10 cellular contexts compared by ENCODE assay signal in genomic region chr18:3209859-3210569, GRCh38. TPM values are rescaled to one million over a fixed set of nuclear protein-coding genes. Genes with fewer than 3 reads are reported as not detected.
A peak's percentile ranks its signal among the peaks of the same experiment; 100 is the strongest.
DNase-seq lines count a peak whose midpoint lies in the region; ATAC-seq and TF ChIP-seq lines count a peak whose summit lies in the region.
"Had no signal": no experiment of that assay in that cellular context is flagged by ENCODE, and none has a peak within 500 bp of the region (broad histone marks: within the 10 kb centered on the region; RNA-seq: fewer than 3 reads in every experiment).

No MANE protein-coding gene starts in this region.

- ATAC-seq in GM19023 (IDR thresholded peaks at IDR 0.05; ENCODE audit: unreplicated experiment) (peak; percentile 84), HG03378 (IDR thresholded peaks at IDR 0.05; ENCODE audit: unreplicated experiment) (peak; percentile 83), HG03095 (IDR thresholded peaks at IDR 0.05; ENCODE audit: unreplicated experiment) (no peak), SK-N-SH treated with all-trans-retinoic acid at 6 μM for 48 hours (no peak)
- peak; percentile 36 for ATAC-seq in central memory CD8-positive, alpha-beta T cell (replicated peaks; ENCODE audit: extremely low read depth, poor library complexity, severe bottlenecking)

- TF ChIP-seq CTCF in GM06990 (IDR thresholded peaks at IDR 0.05; ENCODE audit: insufficient read depth, low read length, poor library complexity, severe bottlenecking), result no peak
- no peak for TF ChIP-seq CTCF in CD14-positive monocyte (IDR thresholded peaks at IDR 0.05)

- DNase-seq in GM06990 (ENCODE audit: extremely low read depth, insufficient read length) (peak; percentile 18), CD14-positive monocyte (ENCODE audit: low spot score) (no peak), amniotic stem cell (lab: John Stamatoyannopoulos, UW) (no peak)
- DNase-seq in central memory CD8-positive, alpha-beta T cell (ENCODE audit: low spot score in 2 of 2), result no peak
- DNase-seq: DND-41, NCI-H2227 treated with DMSO at 0.1 percent for 48 hours had no signal

- H3K4me3 Mint-ChIP-seq in central memory CD8-positive, alpha-beta T cell, result no peak overlapping the region
- H3K4me3 Mint-ChIP-seq in CD14-positive monocyte, result no peak overlapping the region

- peaks cover 3% of the 10 kb centered on the region for H3K36me3 Mint-ChIP-seq in central memory CD8-positive, alpha-beta T cell (ENCODE audit: insufficient read depth)
- H3K36me3 Mint-ChIP-seq in CD14-positive monocyte, result no peaks in the 10 kb centered on the region

- H3K27ac Mint-ChIP-seq in central memory CD8-positive, alpha-beta T cell (ENCODE audit: low read depth), result no peak overlapping the region
- H3K27ac Mint-ChIP-seq in CD14-positive monocyte, result no peak overlapping the region

- no peaks in the 10 kb centered on the region for H3K36me3 ChIP-seq in GM06990 (ENCODE audit: control insufficient read depth, insufficient read depth, low read length)

- H3K27me3 ChIP-seq in GM06990 (replicated peaks; ENCODE audit: control insufficient read depth, insufficient read depth, low read length), result no peaks in the 10 kb centered on the region

- peaks cover 3% of the 10 kb centered on the region for H3K9me3 Mint-ChIP-seq in central memory CD8-positive, alpha-beta T cell
- peaks cover 0 to 8% (median 4%) of the 10 kb centered on the region in 7 donors for H3K9me3 Mint-ChIP-seq in CD14-positive monocyte

- H3K27me3 Mint-ChIP-seq in central memory CD8-positive, alpha-beta T cell, result no peaks in the 10 kb centered on the region
- H3K27me3 Mint-ChIP-seq in CD14-positive monocyte (ENCODE audit: low read depth in 3 of 3), result no peaks in the 10 kb centered on the region

- H3K4me3 ChIP-seq in GM06990 (replicated peaks; ENCODE audit: low read depth, low read length), result no peak overlapping the region

- intact Hi-C loops in CD14-positive monocyte (cut with micrococcal nuclease), result no loop called here

- peaks cover 6% of the 10 kb centered on the region for H3K4me1 Mint-ChIP-seq in central memory CD8-positive, alpha-beta T cell
- H3K4me1 Mint-ChIP-seq in CD14-positive monocyte, result peaks cover 6% of the 10 kb centered on the region

TF ChIP-seq in SK-N-SH treated with all-trans-retinoic acid at 6 μM for 48 hours, 23 proteins besides CTCF, POLR2A, EP300 and RAD21:
- TF ChIP-seq TCF4 (CRISPR knock-in tag; IDR thresholded peaks at IDR 0.05; ENCODE audit: borderline replicate concordance), result no peak
- no peak for TF ChIP-seq GLIS3 (CRISPR knock-in tag; IDR thresholded peaks at IDR 0.05)
- no peak for TF ChIP-seq PPARA (CRISPR knock-in tag; IDR thresholded peaks at IDR 0.05; ENCODE audit: borderline replicate concordance)
- TF ChIP-seq CSDC2 (CRISPR knock-in tag; IDR thresholded peaks at IDR 0.05), result no peak
- no peak for TF ChIP-seq ZFP3 (CRISPR knock-in tag; IDR thresholded peaks at IDR 0.05)
- TF ChIP-seq PATZ1 (CRISPR knock-in tag; IDR thresholded peaks at IDR 0.05; ENCODE audit: borderline replicate concordance), result no peak
- no peak for TF ChIP-seq ZNF8 (CRISPR knock-in tag; IDR thresholded peaks at IDR 0.05)
- TF ChIP-seq, protein P1, sequence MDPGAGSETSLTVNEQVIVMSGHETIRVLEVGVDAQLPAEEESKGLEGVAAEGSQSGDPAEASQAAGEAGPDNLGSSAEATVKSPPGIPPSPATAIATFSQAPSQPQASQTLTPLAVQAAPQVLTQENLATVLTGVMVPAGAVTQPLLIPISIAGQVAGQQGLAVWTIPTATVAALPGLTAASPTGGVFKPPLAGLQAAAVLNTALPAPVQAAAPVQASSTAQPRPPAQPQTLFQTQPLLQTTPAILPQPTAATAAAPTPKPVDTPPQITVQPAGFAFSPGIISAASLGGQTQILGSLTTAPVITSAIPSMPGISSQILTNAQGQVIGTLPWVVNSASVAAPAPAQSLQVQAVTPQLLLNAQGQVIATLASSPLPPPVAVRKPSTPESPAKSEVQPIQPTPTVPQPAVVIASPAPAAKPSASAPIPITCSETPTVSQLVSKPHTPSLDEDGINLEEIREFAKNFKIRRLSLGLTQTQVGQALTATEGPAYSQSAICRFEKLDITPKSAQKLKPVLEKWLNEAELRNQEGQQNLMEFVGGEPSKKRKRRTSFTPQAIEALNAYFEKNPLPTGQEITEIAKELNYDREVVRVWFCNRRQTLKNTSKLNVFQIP (CRISPR knock-in tag; IDR thresholded peaks at IDR 0.05; ENCODE audit: borderline replicate concordance, low read depth), result no peak
- no peak for TF ChIP-seq TSHZ2 (CRISPR knock-in tag; IDR thresholded peaks at IDR 0.05)
- TF ChIP-seq, protein P2, sequence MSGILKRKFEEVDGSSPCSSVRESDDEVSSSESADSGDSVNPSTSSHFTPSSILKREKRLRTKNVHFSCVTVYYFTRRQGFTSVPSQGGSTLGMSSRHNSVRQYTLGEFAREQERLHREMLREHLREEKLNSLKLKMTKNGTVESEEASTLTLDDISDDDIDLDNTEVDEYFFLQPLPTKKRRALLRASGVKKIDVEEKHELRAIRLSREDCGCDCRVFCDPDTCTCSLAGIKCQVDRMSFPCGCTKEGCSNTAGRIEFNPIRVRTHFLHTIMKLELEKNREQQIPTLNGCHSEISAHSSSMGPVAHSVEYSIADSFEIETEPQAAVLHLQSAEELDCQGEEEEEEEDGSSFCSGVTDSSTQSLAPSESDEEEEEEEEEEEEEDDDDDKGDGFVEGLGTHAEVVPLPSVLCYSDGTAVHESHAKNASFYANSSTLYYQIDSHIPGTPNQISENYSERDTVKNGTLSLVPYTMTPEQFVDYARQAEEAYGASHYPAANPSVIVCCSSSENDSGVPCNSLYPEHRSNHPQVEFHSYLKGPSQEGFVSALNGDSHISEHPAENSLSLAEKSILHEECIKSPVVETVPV (CRISPR knock-in tag; IDR thresholded peaks at IDR 0.05), result no peak
- no peak for TF ChIP-seq RARB (CRISPR knock-in tag; IDR thresholded peaks at IDR 0.05)
- no peak for TF ChIP-seq BACH2 (CRISPR knock-in tag; IDR thresholded peaks at IDR 0.05; ENCODE audit: borderline replicate concordance)
- TF ChIP-seq ISL1 (CRISPR knock-in tag; IDR thresholded peaks at IDR 0.05), result no peak
- no peak for TF ChIP-seq ESRRG (CRISPR knock-in tag; IDR thresholded peaks at IDR 0.05)
- TF ChIP-seq SNAI2 (CRISPR knock-in tag; IDR thresholded peaks at IDR 0.05), result no peak
- TF ChIP-seq ZNF70 (CRISPR knock-in tag; IDR thresholded peaks at IDR 0.05), result no peak
- no peak for TF ChIP-seq OSR1 (CRISPR knock-in tag; IDR thresholded peaks at IDR 0.05)
- TF ChIP-seq ARNTL (CRISPR knock-in tag; IDR thresholded peaks at IDR 0.05; ENCODE audit: borderline replicate concordance, low read depth), result no peak
- no peak for TF ChIP-seq CREB5 (CRISPR knock-in tag; IDR thresholded peaks at IDR 0.05; ENCODE audit: low read depth)
- no peak for TF ChIP-seq ZNF565 (CRISPR knock-in tag; conservative IDR thresholded peaks at IDR 0.05; ENCODE audit: low read depth)

RNA-seq across cellular contexts. Expression of gene MYOM1, which starts 9.8 kb away (rescaled TPM):
- under 1 TPM; 0.05 to 0.22 TPM for polyA plus RNA-seq in CD14-positive monocyte

RNA-seq across cellular contexts. Expression of gene MYL12A, which starts 37.6 kb away (rescaled TPM):
- 1,000 to 10,000 TPM; 1,139 to 1,360 TPM for polyA plus RNA-seq in CD14-positive monocyte

RNA-seq across cellular contexts. Expression of gene MYL12B, which starts 51.9 kb away (rescaled TPM):
- polyA plus RNA-seq in CD14-positive monocyte, result 100 to 1,000 TPM; 727 to 814 TPM

Comparison
In these comparisons a context has a peak if more than half of its experiments do, and no peak if none do; other contexts are left out.
1. ATAC-seq: peak in GM19023 (single experiment), HG03378 (single experiment) and central memory CD8-positive, alpha-beta T cell (single experiment); none in HG03095 (single experiment) and SK-N-SH treated with all-trans-retinoic acid at 6 μM for 48 hours (single experiment).